In genomic region chr4:80072607-80073361, GRCh38 we compare ENCODE assay signal across 1 cellular context.
A peak's percentile ranks its signal among the peaks of the same experiment; 100 is the strongest.
TF ChIP-seq lines count a peak whose summit lies in the region.

TSS of gene ANTXR2 (minus strand) at chr4:80073229. CDS start at chr4:80072560, 669 bp downstream.

TF ChIP-seq in IMR-90, 13 proteins besides CTCF, POLR2A, EP300 and RAD21 (continued from another document):
- TF ChIP-seq ELK1 (IDR thresholded peaks at IDR 0.05; ENCODE audit: borderline replicate concordance, low read depth, low read length) (no peak), MXI1 (IDR thresholded peaks at IDR 0.05; ENCODE audit: borderline replicate concordance, low read depth, low read length) (peak; percentile 94)
